Comparison of ENCODE assay signal across 8 cellular contexts in genomic region chr4:7041851-7042696, GRCh38. TPM values are rescaled to one million over a fixed set of nuclear protein-coding genes. Genes with fewer than 3 reads are reported as not detected.
DNase-seq lines count a peak whose midpoint lies in the region; ATAC-seq and TF ChIP-seq lines count a peak whose summit lies in the region.

No MANE protein-coding gene starts in this region.

- H3K9me3 ChIP-seq in adipocyte (ENCODE audit: control insufficient read depth, low read length) (no peaks in the 10 kb centered on the region), right atrium auricular region (no peaks in the 10 kb centered on the region)

- H3K36me3 ChIP-seq in adipocyte (ENCODE audit: control insufficient read depth, insufficient read depth, low read length, severe bottlenecking) (no peaks in the 10 kb centered on the region), right atrium auricular region (peaks cover 4% of the 10 kb centered on the region)

- peak; percentile 19 for DNase-seq in activated naive CD4-positive, alpha-beta T cell treated with Interleukin-2 at 50 U/mL for 16 hours
- no peak for DNase-seq in activated naive CD4-positive, alpha-beta T cell (lab: John Stamatoyannopoulos, UW)
- peak; percentile 58 for DNase-seq in NCI-H69 (lab: John Stamatoyannopoulos, UW)
- peak; percentile 78 for DNase-seq in adipocyte (ENCODE audit: low read depth)
- peak; percentile 64 for DNase-seq in right atrium auricular region (ENCODE audit: low spot score)
- DNase-seq in pulmonary artery endothelial cell (ENCODE audit: low read depth, low spot score): peak; percentile 10
- no peak for DNase-seq in effector CD8-positive, alpha-beta T cell (lab: John Stamatoyannopoulos, UW)

- H3K4me1 ChIP-seq in adipocyte (ENCODE audit: control insufficient read depth, insufficient read depth, low read length) (peaks cover 34% of the 10 kb centered on the region), right atrium auricular region (peaks cover 0 to 41% of the 10 kb centered on the region in 2 donors)

- peak; percentile 9 for ATAC-seq in HG02943 (IDR thresholded peaks at IDR 0.05; ENCODE audit: low read depth, unreplicated experiment)

- H3K27ac ChIP-seq in right atrium auricular region: peak overlapping the region; percentile 70 to 75

- H3K27me3 ChIP-seq in adipocyte (replicated peaks; ENCODE audit: control insufficient read depth, insufficient read depth, low read length) (no peaks in the 10 kb centered on the region), right atrium auricular region (no peaks in the 10 kb centered on the region)

- H3K4me3 ChIP-seq in adipocyte (ENCODE audit: low read length) (peak overlapping the region; percentile 91), right atrium auricular region (peak overlapping the region; percentile 80 to 86)

- TF ChIP-seq CTCF in right atrium auricular region (IDR thresholded peaks at IDR 0.05): no peak

- H3K9ac ChIP-seq in adipocyte (ENCODE audit: low read length): peak overlapping the region; percentile 87

RNA-seq across cellular contexts. Expression of gene TADA2B, which starts 1.1 kb away (rescaled TPM):
- total RNA-seq in right atrium auricular region: 10 to 100 TPM; 20.8 to 27.0 TPM
- 10.2 and 12.0 TPM in 2 replicates for total RNA-seq in pulmonary artery endothelial cell

RNA-seq across cellular contexts. Expression of gene GRPEL1, which starts 25.8 kb away (rescaled TPM):
- 10 to 100 TPM; 17.8 to 18.4 TPM for total RNA-seq in right atrium auricular region
- total RNA-seq in pulmonary artery endothelial cell: 55.4 and 84.6 TPM in 2 replicates

Comparison
In these comparisons a context has a peak if more than half of its experiments do, and no peak if none do; other contexts are left out.
1. DNase-seq: peak in activated naive CD4-positive, alpha-beta T cell treated with Interleukin-2 at 50 U/mL for 16 hours (single experiment), NCI-H69 (single experiment), adipocyte (single experiment), right atrium auricular region (single experiment) and pulmonary artery endothelial cell (single experiment); none in activated naive CD4-positive, alpha-beta T cell (0 of 4) and effector CD8-positive, alpha-beta T cell (single experiment).